8 cellular contexts compared by ENCODE assay signal in genomic region chr17:17236295-17237025, GRCh38. TPM values are rescaled to one million over a fixed set of nuclear protein-coding genes. Genes with fewer than 3 reads are reported as not detected.
DNase-seq lines count a peak whose midpoint lies in the region; ATAC-seq and TF ChIP-seq lines count a peak whose summit lies in the region.

No MANE protein-coding gene starts in this region.

- H3K36me3 ChIP-seq in SK-N-MC (ENCODE audit: insufficient read depth, low read length) (peaks cover 11% of the 10 kb centered on the region; the same call in 1 of the 2 replicates), endodermal cell (ENCODE audit: control insufficient read depth, insufficient read depth, low read length) (peaks cover 15% of the 10 kb centered on the region), mucosa of stomach (ENCODE audit: control insufficient read depth, insufficient read depth, low read length) (peaks cover 2% of the 10 kb centered on the region)

- no peaks in the 10 kb centered on the region for H3K27me3 Mint-ChIP-seq in endodermal cell (ENCODE audit: insufficient read depth)

- H3K4me3 ChIP-seq in SK-N-MC = peak overlapping the region; percentile 95
- peak overlapping the region; percentile 92 for H3K4me3 ChIP-seq in endodermal cell (ENCODE audit: low read length)
- peak overlapping the region; percentile 58 for H3K4me3 ChIP-seq in mucosa of stomach (ENCODE audit: low read length)

- ATAC-seq in HG03108 (IDR thresholded peaks at IDR 0.05; ENCODE audit: unreplicated experiment) = peak; percentile 24

- no peaks in the 10 kb centered on the region for H3K4me1 ChIP-seq in endodermal cell (ENCODE audit: control insufficient read depth, insufficient read depth, low read length)
- peaks cover 16% of the 10 kb centered on the region for H3K4me1 ChIP-seq in mucosa of stomach (ENCODE audit: control insufficient read depth, insufficient read depth, low read length)

- H3K36me3 Mint-ChIP-seq in endodermal cell (ENCODE audit: low read depth) = peaks cover 16% of the 10 kb centered on the region

- H3K27ac Mint-ChIP-seq in endodermal cell = peak overlapping the region; percentile 99

- 2 to 5% methylated on average over 9 to 31 of the region's 31 CpGs for WGBS in endodermal cell (ENCODE audit: insufficient coverage in 1 of 2, insufficient read length in 1 of 2), 2 experiments

- H3K9me3 Mint-ChIP-seq in endodermal cell = no peaks in the 10 kb centered on the region

- H3K9ac ChIP-seq in SK-N-MC (ENCODE audit: insufficient read length) (peak overlapping the region; percentile 100), endodermal cell (ENCODE audit: extremely low read depth, low read length, poor library complexity, severe bottlenecking) (peak overlapping the region; percentile 100), mucosa of stomach (ENCODE audit: low read length) (peak overlapping the region; percentile 99)

- no peaks in the 10 kb centered on the region for H3K27me3 ChIP-seq in endodermal cell (ENCODE audit: control insufficient read depth, insufficient read depth, low read length, poor library complexity, severe bottlenecking)
- H3K27me3 ChIP-seq in mucosa of stomach (ENCODE audit: control insufficient read depth, insufficient read depth, low read length) = no peaks in the 10 kb centered on the region

- peak; percentile 6 for DNase-seq in NCI-H345 (lab: John Stamatoyannopoulos, UW)
- DNase-seq in NCI-H345 treated with DMSO at 0.1 percent for 48 hours (lab: John Stamatoyannopoulos, UW; ENCODE audit: unreplicated experiment) = no peak
- no peak for DNase-seq in SK-N-MC (ENCODE audit: low read depth, low spot score)
- no peak for DNase-seq in endodermal cell
- no peak for DNase-seq in NCI-H187 treated with DMSO at 0.1 percent for 48 hours (lab: John Stamatoyannopoulos, UW)
- DNase-seq in GM19240 (ENCODE audit: insufficient read length, low spot score) = no peak

- peak overlapping the region; percentile 94 for H3K4me3 Mint-ChIP-seq in endodermal cell

- peak overlapping the region; percentile 98; the same call in 1 of the 2 replicates for H3K27ac ChIP-seq in SK-N-MC
- H3K27ac ChIP-seq in endodermal cell (ENCODE audit: low read depth, low read length) = peak overlapping the region; percentile 100

- no peak for TF ChIP-seq CTCF in endodermal cell (conservative IDR thresholded peaks at IDR 0.05)

- peaks cover 14% of the 10 kb centered on the region for H3K4me1 Mint-ChIP-seq in endodermal cell

- H3K9me3 ChIP-seq in SK-N-MC (ENCODE audit: low read depth, low read length) (no peaks in the 10 kb centered on the region), endodermal cell (ENCODE audit: control insufficient read depth, low read length) (no peaks in the 10 kb centered on the region), mucosa of stomach (ENCODE audit: control insufficient read depth, low read length) (no peaks in the 10 kb centered on the region)

RNA-seq across cellular contexts. Expression of gene FLCN, which starts 0.5 kb away (rescaled TPM):
- 10 to 100 TPM; 41.8 to 47.2 TPM for total RNA-seq in endodermal cell
- 22.6 TPM for polyA plus RNA-seq in endodermal cell (2013, experiment 1 of 2)
- polyA plus RNA-seq in endodermal cell (2013, experiment 2 of 2) = 19.6 TPM

RNA-seq across cellular contexts. Expression of gene PLD6, which starts 30.3 kb away (rescaled TPM):
- 1 to 10 TPM in 1 of 2 donors, under 1 TPM in 1; 0.42 to 1.5 TPM for total RNA-seq in endodermal cell
- 1.6 TPM for polyA plus RNA-seq in endodermal cell (2013, experiment 1 of 2)
- 1.5 TPM for polyA plus RNA-seq in endodermal cell (2013, experiment 2 of 2)

RNA-seq across cellular contexts. Expression of gene COPS3, which starts 44.6 kb away (rescaled TPM):
- total RNA-seq in endodermal cell = 10 to 100 TPM; 63.1 to 67.5 TPM
- polyA plus RNA-seq in endodermal cell (2013, experiment 1 of 2) = 92.4 TPM
- polyA plus RNA-seq in endodermal cell (2013, experiment 2 of 2) = 91.0 TPM
